1 cellular context compared by ENCODE assay signal in genomic region chr2:20509766-20510490, GRCh38.
A peak's percentile ranks its signal among the peaks of the same experiment; 100 is the strongest.
TF ChIP-seq lines count a peak whose summit lies in the region.

No MANE protein-coding gene starts in this region.

TF ChIP-seq in HEK293, 187 proteins besides CTCF, POLR2A, EP300 and RAD21 (continued from another document):
- TF ChIP-seq ZSCAN5A (tag by site-specific recombination; IDR thresholded peaks at IDR 0.05) (no peak), ZNF138 (tag by site-specific recombination; IDR thresholded peaks at IDR 0.05; ENCODE audit: borderline replicate concordance) (no peak), ZNF514 (tag by site-specific recombination; IDR thresholded peaks at IDR 0.05) (no peak), ZNF629 (tag by site-specific recombination; IDR thresholded peaks at IDR 0.05) (0 out of 2 replicates have a peak, but pooled peaks have one; percentile 27), ZNF580 (tag by site-specific recombination; IDR thresholded peaks at IDR 0.05) (no peak), ZNF266 (tag by site-specific recombination; IDR thresholded peaks at IDR 0.05; ENCODE audit: low read depth) (no peak), ZNF645 (tag by site-specific recombination; IDR thresholded peaks at IDR 0.05) (no peak), ZFP69B (tag by site-specific recombination; IDR thresholded peaks at IDR 0.05) (no peak), ZNF561 (tag by site-specific recombination; IDR thresholded peaks at IDR 0.05; ENCODE audit: borderline replicate concordance) (no peak), GLIS1 (tag by site-specific recombination; IDR thresholded peaks at IDR 0.05) (peak; percentile 50), ZNF521 (tag by site-specific recombination; IDR thresholded peaks at IDR 0.05) (no peak), ZNF416 (tag by site-specific recombination; IDR thresholded peaks at IDR 0.05) (no peak), PRDM10 (tag by site-specific recombination; IDR thresholded peaks at IDR 0.05) (peak; percentile 26; the same call in 1 of the 2 replicates), PRDM1 (tag by site-specific recombination; IDR thresholded peaks at IDR 0.05) (peak; percentile 59), ZFHX2 (tag by site-specific recombination; conservative IDR thresholded peaks at IDR 0.05) (peak; percentile 45), ZNF335 (tag by site-specific recombination; conservative IDR thresholded peaks at IDR 0.05) (peak; percentile 74), TSHZ1 (tag by site-specific recombination; IDR thresholded peaks at IDR 0.05; ENCODE audit: borderline replicate concordance) (no peak), ZNF560 (tag by site-specific recombination; IDR thresholded peaks at IDR 0.05; ENCODE audit: borderline replicate concordance) (no peak), ZNF132 (tag by site-specific recombination; IDR thresholded peaks at IDR 0.05; ENCODE audit: borderline replicate concordance) (no peak), REPIN1 (tag by site-specific recombination; IDR thresholded peaks at IDR 0.05; ENCODE audit: low read depth) (no peak)
- TF ChIP-seq, protein P1, sequence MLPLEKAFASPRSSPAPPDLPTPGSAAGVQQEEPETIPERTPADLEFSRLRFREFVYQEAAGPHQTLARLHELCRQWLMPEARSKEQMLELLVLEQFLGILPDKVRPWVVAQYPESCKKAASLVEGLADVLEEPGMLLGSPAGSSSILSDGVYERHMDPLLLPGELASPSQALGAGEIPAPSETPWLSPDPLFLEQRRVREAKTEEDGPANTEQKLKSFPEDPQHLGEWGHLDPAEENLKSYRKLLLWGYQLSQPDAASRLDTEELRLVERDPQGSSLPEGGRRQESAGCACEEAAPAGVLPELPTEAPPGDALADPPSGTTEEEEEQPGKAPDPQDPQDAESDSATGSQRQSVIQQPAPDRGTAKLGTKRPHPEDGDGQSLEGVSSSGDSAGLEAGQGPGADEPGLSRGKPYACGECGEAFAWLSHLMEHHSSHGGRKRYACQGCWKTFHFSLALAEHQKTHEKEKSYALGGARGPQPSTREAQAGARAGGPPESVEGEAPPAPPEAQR (tag by site-specific recombination; IDR thresholded peaks at IDR 0.05) = no peak
- TF ChIP-seq, protein P2, sequence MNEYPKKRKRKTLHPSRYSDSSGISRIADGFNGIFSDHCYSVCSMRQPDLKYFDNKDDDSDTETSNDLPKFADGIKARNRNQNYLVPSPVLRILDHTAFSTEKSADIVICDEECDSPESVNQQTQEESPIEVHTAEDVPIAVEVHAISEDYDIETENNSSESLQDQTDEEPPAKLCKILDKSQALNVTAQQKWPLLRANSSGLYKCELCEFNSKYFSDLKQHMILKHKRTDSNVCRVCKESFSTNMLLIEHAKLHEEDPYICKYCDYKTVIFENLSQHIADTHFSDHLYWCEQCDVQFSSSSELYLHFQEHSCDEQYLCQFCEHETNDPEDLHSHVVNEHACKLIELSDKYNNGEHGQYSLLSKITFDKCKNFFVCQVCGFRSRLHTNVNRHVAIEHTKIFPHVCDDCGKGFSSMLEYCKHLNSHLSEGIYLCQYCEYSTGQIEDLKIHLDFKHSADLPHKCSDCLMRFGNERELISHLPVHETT (tag by site-specific recombination; IDR thresholded peaks at IDR 0.05) = no peak
- TF ChIP-seq, protein P3, sequence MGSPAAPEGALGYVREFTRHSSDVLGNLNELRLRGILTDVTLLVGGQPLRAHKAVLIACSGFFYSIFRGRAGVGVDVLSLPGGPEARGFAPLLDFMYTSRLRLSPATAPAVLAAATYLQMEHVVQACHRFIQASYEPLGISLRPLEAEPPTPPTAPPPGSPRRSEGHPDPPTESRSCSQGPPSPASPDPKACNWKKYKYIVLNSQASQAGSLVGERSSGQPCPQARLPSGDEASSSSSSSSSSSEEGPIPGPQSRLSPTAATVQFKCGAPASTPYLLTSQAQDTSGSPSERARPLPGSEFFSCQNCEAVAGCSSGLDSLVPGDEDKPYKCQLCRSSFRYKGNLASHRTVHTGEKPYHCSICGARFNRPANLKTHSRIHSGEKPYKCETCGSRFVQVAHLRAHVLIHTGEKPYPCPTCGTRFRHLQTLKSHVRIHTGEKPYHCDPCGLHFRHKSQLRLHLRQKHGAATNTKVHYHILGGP (tag by site-specific recombination; IDR thresholded peaks at IDR 0.05) = no peak
